8 cellular contexts compared by ENCODE assay signal in genomic region chr18:35040988-35041751, GRCh38. TPM values are rescaled to one million over a fixed set of nuclear protein-coding genes. Genes with fewer than 3 reads are reported as not detected.
DNase-seq lines count a peak whose midpoint lies in the region; FAIRE-seq and TF ChIP-seq lines count a peak whose summit lies in the region.

Gene MAPRE2 (plus strand): TSS chr18:35041413. CDS start chr18:35041540, 127 bp downstream.

- H3K27ac ChIP-seq in neutrophil: peak within 1 kb of the TSS; percentile 83
- peak within 1 kb of the TSS; percentile 85 for H3K27ac ChIP-seq in substantia nigra (ENCODE audit: low read depth, low read length, poor library complexity, severe bottlenecking)

- POLR2A ChIA-PET in HEK293T (lab: Yijun Ruan, JAX): interaction anchor here (0.6 to 3.1 kb wide), 13 partner anchors 10 to 305 kb away, joined by 3 to 18 read pairs (median 5); no protein-coding TSS in a partner anchor

- in situ Hi-C loops in SK-MEL-5 (cut with HindIII; ENCODE audit: low pct_unique_long_range_greater_than_20kb, low sequenced_read_pairs): no loop called here

- H3K27me3 ChIP-seq in neutrophil: no peaks in the 10 kb centered on the region

- H3K36me3 ChIP-seq in neutrophil: no peaks in the 10 kb centered on the region

- no peaks in the 10 kb centered on the region for H3K27me3 Mint-ChIP-seq in activated naive CD4-positive, alpha-beta T cell treated with anti-CD3 and anti-CD28 coated beads for 36 hours (ENCODE audit: low read depth)

- H3K36me3 Mint-ChIP-seq in activated naive CD4-positive, alpha-beta T cell treated with anti-CD3 and anti-CD28 coated beads for 36 hours (ENCODE audit: low read depth): peaks cover 2% of the 10 kb centered on the region

- no peaks in the 10 kb centered on the region for H3K9me3 ChIP-seq in neutrophil

- no peak for FAIRE-seq in frontal cortex (lab: Jason Lieb, UNC)

- no peak for TF ChIP-seq CTCF in neutrophil (IDR thresholded peaks at IDR 0.05)

- DNase-seq in GF-D8 (lab: John Stamatoyannopoulos, UW): peak; percentile 99
- DNase-seq in HEK293T (ENCODE audit: extremely low spot score): peak; percentile 100
- peak; percentile 94 for DNase-seq in MV-4-11 (lab: John Stamatoyannopoulos, UW)
- DNase-seq in SK-MEL-5 (ENCODE audit: low read depth, low spot score): peak; percentile 95
- peak; percentile 99 for DNase-seq in activated naive CD4-positive, alpha-beta T cell treated with anti-CD3 and anti-CD28 coated beads for 36 hours
- peak; percentile 86 to 96 for DNase-seq in frontal cortex (ENCODE audit: low spot score in 2 of 2)
- peak; percentile 65 to 100 (median 96) for DNase-seq in substantia nigra (lab: John Stamatoyannopoulos, UW)

- CTCF ChIA-PET in HEK293T (lab: Yijun Ruan, JAX): interaction anchor here (1.0 to 1.6 kb wide), 6 partner anchors 13 to 345 kb away, joined by 3 to 6 read pairs (median 3); no protein-coding TSS in a partner anchor
- CTCF ChIA-PET in activated naive CD4-positive, alpha-beta T cell treated with anti-CD3 and anti-CD28 coated beads for 36 hours (lab: Charles Lee): interaction anchor here (0.6 to 5.7 kb wide), 8 partner anchors 13 to 101 kb away, joined by 3 to 65 read pairs (median 4); no protein-coding TSS in a partner anchor

- H3K4me3 ChIP-seq in neutrophil (ENCODE audit: low read depth in 1 of 2, low read length in 1 of 2): peak within 1 kb of the TSS; percentile 85 to 92

- peaks cover 51 to 63% of the 10 kb centered on the region in 2 experiments for H3K4me1 ChIP-seq in neutrophil (ENCODE audit: control insufficient read depth in 1 of 2, insufficient read depth in 1 of 2, low read depth in 1 of 2, low read length in 1 of 2)

- H3K4me3 Mint-ChIP-seq in activated naive CD4-positive, alpha-beta T cell treated with anti-CD3 and anti-CD28 coated beads for 36 hours: peak within 1 kb of the TSS; percentile 96

- H3K4me1 Mint-ChIP-seq in activated naive CD4-positive, alpha-beta T cell treated with anti-CD3 and anti-CD28 coated beads for 36 hours (ENCODE audit: low read depth): peaks cover 58% of the 10 kb centered on the region

- H3K27ac Mint-ChIP-seq in activated naive CD4-positive, alpha-beta T cell treated with anti-CD3 and anti-CD28 coated beads for 36 hours: peak within 1 kb of the TSS; percentile 95

- intact Hi-C loops in activated naive CD4-positive, alpha-beta T cell treated with anti-CD3 and anti-CD28 coated beads for 36 hours (cut with micrococcal nuclease): loop anchor here (1.0 to 10.0 kb wide), 12 partner anchors 35 to 1084 kb away; partner anchors contain the start of genes ELP2, GALNT1, INO80C and SLC39A6

- no peaks in the 10 kb centered on the region for H3K9me3 Mint-ChIP-seq in activated naive CD4-positive, alpha-beta T cell treated with anti-CD3 and anti-CD28 coated beads for 36 hours

TF ChIP-seq in HEK293T, 16 proteins besides CTCF, POLR2A, EP300 and RAD21:
- no peak for TF ChIP-seq TARDBP (IDR thresholded peaks at IDR 0.05)
- TF ChIP-seq L3MBTL2 (conservative IDR thresholded peaks at IDR 0.05): peak; percentile 92
- TF ChIP-seq SP1 (IDR thresholded peaks at IDR 0.05): no peak
- peak; percentile 18; the same call in 1 of the 2 replicates for TF ChIP-seq ELF4 (IDR thresholded peaks at IDR 0.05)
- TF ChIP-seq FOXA1 (IDR thresholded peaks at IDR 0.05): no peak
- TF ChIP-seq, protein P1, sequence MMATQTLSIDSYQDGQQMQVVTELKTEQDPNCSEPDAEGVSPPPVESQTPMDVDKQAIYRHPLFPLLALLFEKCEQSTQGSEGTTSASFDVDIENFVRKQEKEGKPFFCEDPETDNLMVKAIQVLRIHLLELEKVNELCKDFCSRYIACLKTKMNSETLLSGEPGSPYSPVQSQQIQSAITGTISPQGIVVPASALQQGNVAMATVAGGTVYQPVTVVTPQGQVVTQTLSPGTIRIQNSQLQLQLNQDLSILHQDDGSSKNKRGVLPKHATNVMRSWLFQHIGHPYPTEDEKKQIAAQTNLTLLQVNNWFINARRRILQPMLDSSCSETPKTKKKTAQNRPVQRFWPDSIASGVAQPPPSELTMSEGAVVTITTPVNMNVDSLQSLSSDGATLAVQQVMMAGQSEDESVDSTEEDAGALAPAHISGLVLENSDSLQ (IDR thresholded peaks at IDR 0.05): peak; percentile 30; the same call in 1 of the 2 replicates
- TF ChIP-seq HDGF (IDR thresholded peaks at IDR 0.05; ENCODE audit: borderline replicate concordance): no peak
- TF ChIP-seq SUZ12 (IDR thresholded peaks at IDR 0.05): no peak
- no peak for TF ChIP-seq ARNT (IDR thresholded peaks at IDR 0.05)
- no peak; the same call in 1 of the 2 replicates for TF ChIP-seq CTBP1 (IDR thresholded peaks at IDR 0.05; ENCODE audit: borderline replicate concordance)
- TF ChIP-seq BHLHE40 (IDR thresholded peaks at IDR 0.05; ENCODE audit: borderline replicate concordance): no peak
- TF ChIP-seq LEF1 (IDR thresholded peaks at IDR 0.05; ENCODE audit: borderline replicate concordance): no peak
- TF ChIP-seq NFRKB (IDR thresholded peaks at IDR 0.05): no peak
- no peak for TF ChIP-seq ZNF384 (IDR thresholded peaks at IDR 0.05)
- no peak for TF ChIP-seq FOXK2 (IDR thresholded peaks at IDR 0.05)
- TF ChIP-seq FOXM1 (IDR thresholded peaks at IDR 0.05; ENCODE audit: borderline replicate concordance): no peak

RNA-seq across cellular contexts. Expression of gene MAPRE2, which starts in this region (rescaled TPM):
- total RNA-seq in SK-MEL-5 (2014; rRNA removed; shearing (Covaris generic)): 20.0 and 25.9 TPM in 2 replicates
- polyA plus RNA-seq in SK-MEL-5 (2015; cell fraction: cytosol; rRNA removed): 23.0 and 32.7 TPM in 2 replicates
- polyA plus RNA-seq in SK-MEL-5 (2015; cell fraction: nucleus; rRNA removed): 11.6 and 16.7 TPM in 2 replicates
- 10 to 100 TPM; 62.5 to 66.2 TPM for total RNA-seq in activated naive CD4-positive, alpha-beta T cell treated with anti-CD3 and anti-CD28 coated beads for 36 hours
- total RNA-seq in frontal cortex: 68.9 TPM

Comparison
In these comparisons a context has a peak if more than half of its experiments do, and no peak if none do; other contexts are left out.
1. Peak in every context shown above with its lines: DNase-seq, H3K4me3 ChIP-seq and H3K27ac ChIP-seq.